ENCODE assay signal across 15 cellular contexts in genomic region chr1:167060141-167061072, GRCh38. TPM values are rescaled to one million over a fixed set of nuclear protein-coding genes. Genes with fewer than 3 reads are reported as not detected.
DNase-seq lines count a peak whose midpoint lies in the region; ATAC-seq, FAIRE-seq and TF ChIP-seq lines count a peak whose summit lies in the region.
"Had no signal": no experiment of that assay in that cellular context is flagged by ENCODE, and none has a peak within 500 bp of the region (broad histone marks: within the 10 kb centered on the region; RNA-seq: fewer than 3 reads in every experiment).

No MANE protein-coding gene starts in this region.

- peaks cover 4% of the 10 kb centered on the region; the same call in 1 of the 2 replicates for H3F3A ChIP-seq in PC-9 (ENCODE audit: insufficient read depth, low read depth)

- H3K4me3 Mint-ChIP-seq in CD4-positive, alpha-beta memory T cell: no peak overlapping the region

- H3K9me3 ChIP-seq in HepG2 (ENCODE audit: low read length): no peaks in the 10 kb centered on the region
- no peaks in the 10 kb centered on the region for H3K9me3 ChIP-seq in right lobe of liver
- no peaks in the 10 kb centered on the region for H3K9me3 ChIP-seq in PC-9 (ENCODE audit: insufficient read depth, low read depth)
- no peaks in the 10 kb centered on the region for H3K9me3 ChIP-seq in CD4-positive, alpha-beta memory T cell (ENCODE audit: control insufficient read depth in 1 of 2, low read length in 2 of 2)
- H3K9me3 ChIP-seq in suprapubic skin: no peaks in the 10 kb centered on the region
- H3K9me3 ChIP-seq: thyroid gland had no signal

- no peak overlapping the region for H3K9ac ChIP-seq in HepG2 (ENCODE audit: insufficient read depth, low read depth, low read length)

- H3K9me3 Mint-ChIP-seq in CD4-positive, alpha-beta memory T cell: no peaks in the 10 kb centered on the region

- POLR2A ChIA-PET in HepG2 (lab: Yijun Ruan, JAX) (no interaction called here), PC-9 (lab: Charles Lee; ENCODE audit: unreplicated experiment) (interaction anchor here (0.7 kb wide), 2 partner anchors 627 to 1182 kb away, joined by 4 to 8 read pairs; no protein-coding TSS in a partner anchor)
- POLR2A ChIA-PET in CD4-positive, alpha-beta memory T cell (lab: Charles Lee; ENCODE audit: partially characterized antibody): interaction anchor here (1.0 to 3.3 kb wide), 4 partner anchors 150 to 184 kb away, joined by 5 to 25 read pairs (median 7); partner anchors contain the start of genes POU2F1 and TADA1

- H3K4me2 ChIP-seq in HepG2 (ENCODE audit: low read depth, low read length): no peak overlapping the region
- no peak overlapping the region for H3K4me2 ChIP-seq in PC-9

- CTCF ChIA-PET in HepG2 (lab: Yijun Ruan, JAX; ENCODE audit: low intra/inter-chr PET ratio, low total read pairs): interaction anchor here (5.6 kb wide), 1 partner anchor 149 kb away, joined by 75 read pairs; no protein-coding TSS in a partner anchor
- CTCF ChIA-PET in PC-9 (lab: Charles Lee): interaction anchor here (0.7 to 1.9 kb wide), 2 partner anchors 150 to 621 kb away, joined by 12 to 18 read pairs; no protein-coding TSS in a partner anchor
- CTCF ChIA-PET in CD4-positive, alpha-beta memory T cell (lab: Charles Lee; ENCODE audit: partially characterized antibody): interaction anchor here (0.7 to 18.6 kb wide), 50 partner anchors 10 to 473 kb away, joined by 3 to 842 read pairs (median 4); partner anchors contain the start of genes GPA33, POGK, POU2F1 and TADA1

- H3K4me1 ChIP-seq in HepG2 (ENCODE audit: insufficient read depth, low read length) (0 out of 2 replicates have a peak, but pooled peaks cover 12% of the 10 kb centered on the region), right lobe of liver (peaks cover 0 to 3% (median 0%) of the 10 kb centered on the region in 4 donors), PC-9 (replicated peaks; ENCODE audit: insufficient read depth) (no peaks in the 10 kb centered on the region; the same call in 1 of the 2 replicates), suprapubic skin (peaks cover 6% of the 10 kb centered on the region)
- H3K4me1 ChIP-seq in CD4-positive, alpha-beta memory T cell (ENCODE audit: insufficient read depth, low read length): peaks cover 7% of the 10 kb centered on the region

- H3K4me1 Mint-ChIP-seq in CD4-positive, alpha-beta memory T cell: peaks cover 3 to 10% (median 6%) of the 10 kb centered on the region in 4 donors

- peaks cover 0 to 9% of the 10 kb centered on the region in 2 experiments; a peak in 2 of 5 replicates for H3K27me3 ChIP-seq in HepG2 (ENCODE audit: control insufficient read depth in 1 of 2, insufficient read depth in 2 of 2, low read length in 2 of 2)
- H3K27me3 ChIP-seq in right lobe of liver: no peaks in the 10 kb centered on the region
- no peaks in the 10 kb centered on the region for H3K27me3 ChIP-seq in PC-9 (ENCODE audit: insufficient read depth, low read depth)
- no peaks in the 10 kb centered on the region for H3K27me3 ChIP-seq in CD4-positive, alpha-beta memory T cell (ENCODE audit: insufficient read depth, low read length)
- peaks cover 13% of the 10 kb centered on the region for H3K27me3 ChIP-seq in suprapubic skin
- H3K27me3 ChIP-seq: thyroid gland had no signal

- H3K4me3 ChIP-seq in HepG2 (replicated peaks in 1 of 3; ENCODE audit: insufficient read depth in 1 of 3, low read depth in 2 of 3, low read length in 3 of 3) (no peak overlapping the region), right lobe of liver (no peak overlapping the region), PC-9 (no peak overlapping the region), fibroblast of mammary gland (ENCODE audit: control insufficient read depth, low read depth, low read length) (no peak overlapping the region), suprapubic skin (no peak overlapping the region)
- H3K4me3 ChIP-seq in CD4-positive, alpha-beta memory T cell (ENCODE audit: low read length in 2 of 2): no peak overlapping the region
- H3K4me3 ChIP-seq: thyroid gland had no signal

- TF ChIP-seq POLR2A in HepG2 (IDR thresholded peaks at IDR 0.05; ENCODE audit: insufficient read depth in 1 of 2, low read depth in 2 of 2, low read length in 2 of 2): no peak
- TF ChIP-seq POLR2A in right lobe of liver (IDR thresholded peaks at IDR 0.05): no peak
- no peak for TF ChIP-seq POLR2A in suprapubic skin (IDR thresholded peaks at IDR 0.05)

- no peaks in the 10 kb centered on the region for H4K20me1 ChIP-seq in HepG2 (ENCODE audit: insufficient read depth, low read length)
- no peaks in the 10 kb centered on the region for H4K20me1 ChIP-seq in PC-9 (ENCODE audit: insufficient read depth)

- 36% methylated on average over 10 of the region's 10 CpGs for whole genome bisulfite sequencing in HepG2 (ENCODE audit: low lambda C conversion rate)
- 65% methylated on average over 7 of the region's 10 CpGs for WGBS in right lobe of liver (ENCODE audit: insufficient coverage, low coverage, low lambda C conversion rate, missing lambda C conversion rate)
- WGBS in suprapubic skin: 72% methylated on average over 10 of the region's 10 CpGs

- TF ChIP-seq CTCF in HepG2 (CRISPR knock-in tag; IDR thresholded peaks at IDR 0.05) (no peak), right lobe of liver (IDR thresholded peaks at IDR 0.05) (no peak), PC-9 (conservative IDR thresholded peaks at IDR 0.05) (peak; percentile 36; the same call in 1 of the 2 replicates), fibroblast of mammary gland (conservative IDR thresholded peaks at IDR 0.05; ENCODE audit: control insufficient read depth, insufficient read depth, low read depth, low read length) (peak; percentile 24), suprapubic skin (IDR thresholded peaks at IDR 0.05) (peak in 1 of 2 donors; percentile 17)

- ATAC-seq in HepG2 (peak; percentile 51), right lobe of liver (no peak), GM18519 (IDR thresholded peaks at IDR 0.05; ENCODE audit: low FRiP score, unreplicated experiment) (no peak)

- DNase-seq in HepG2 (ENCODE audit: low spot score): no peak
- no peak for DNase-seq in right lobe of liver
- no peak for DNase-seq in PC-9
- no peak for DNase-seq in fibroblast of mammary gland (ENCODE audit: low read depth)
- DNase-seq in CD4-positive, alpha-beta memory T cell: no peak
- DNase-seq in suprapubic skin (ENCODE audit: low spot score in 2 of 2): no peak
- DNase-seq in HuH-7 (ENCODE audit: low spot score): no peak
- DNase-seq: activated T-cell treated with anti-CD3 and anti-CD28 coated beads for 4 hours; central memory CD4-positive, alpha-beta T cell; left colon; NCI-H446; posterior cingulate gyrus; thyroid gland had no signal

- no peak overlapping the region for H3K27ac Mint-ChIP-seq in CD4-positive, alpha-beta memory T cell

- BruUV-seq in HepG2 (replicated peaks; lab: Mats Ljungman, UMichigan) (no TSS peak), PC-9 (replicated peaks; lab: Mats Ljungman, UMichigan) (no TSS peak)

- TF ChIP-seq EP300 in HepG2 (IDR thresholded peaks at IDR 0.05; ENCODE audit: low read depth in 2 of 2, low read length in 2 of 2) (no peak), HepG2 (CRISPR knock-in tag; IDR thresholded peaks at IDR 0.05; ENCODE audit: borderline replicate concordance) (no peak), suprapubic skin (IDR thresholded peaks at IDR 0.05) (no peak)

- in situ Hi-C loops in HepG2 (cut with HindIII; ENCODE audit: extremely low pct_ligation_motif_present, low pct_unique_long_range_greater_than_20kb): loop anchor here (10.0 kb wide), 2 partner anchors 144 to 474 kb away; no protein-coding TSS in a partner anchor

- H3K27ac ChIP-seq in HepG2 (ENCODE audit: extremely low read length, insufficient read depth, low read length) (no peak overlapping the region), right lobe of liver (no peak overlapping the region), PC-9 (no peak overlapping the region), suprapubic skin (no peak overlapping the region)
- no peak overlapping the region for H3K27ac ChIP-seq in CD4-positive, alpha-beta memory T cell (ENCODE audit: low read depth, low read length)
- H3K27ac ChIP-seq: C4-2B, thyroid gland had no signal

- no peak for FAIRE-seq in HepG2 (lab: Jason Lieb, UNC)

- H3K79me2 ChIP-seq in HepG2 (ENCODE audit: insufficient read depth, low read length) (no peaks in the 10 kb centered on the region), PC-9 (ENCODE audit: low read depth) (no peaks in the 10 kb centered on the region)

- H3K27me3 Mint-ChIP-seq in CD4-positive, alpha-beta memory T cell: no peaks in the 10 kb centered on the region

- intact Hi-C loops in HepG2 (cut with micrococcal nuclease; ENCODE audit: unreplicated experiment) (no loop called here), right lobe of liver (cut with DNase I) (loop anchor here (5.0 to 10.0 kb wide), 2 partner anchors 153 to 384 kb away; no protein-coding TSS in a partner anchor), PC-9 (cut with micrococcal nuclease; ENCODE audit: unreplicated experiment) (no loop called here)
- intact Hi-C loops in CD4-positive, alpha-beta memory T cell (cut with micrococcal nuclease): loop anchor here (10.0 kb wide), 2 partner anchors 344 to 1136 kb away; no protein-coding TSS in a partner anchor

- no peaks in the 10 kb centered on the region for H3K36me3 ChIP-seq in HepG2 (replicated peaks in 1 of 2; ENCODE audit: control insufficient read depth in 1 of 2, insufficient read depth in 2 of 2, low read length in 2 of 2)
- no peaks in the 10 kb centered on the region for H3K36me3 ChIP-seq in right lobe of liver
- no peaks in the 10 kb centered on the region for H3K36me3 ChIP-seq in PC-9 (ENCODE audit: low read depth)
- no peaks in the 10 kb centered on the region for H3K36me3 ChIP-seq in CD4-positive, alpha-beta memory T cell (ENCODE audit: insufficient read depth, low read length)
- no peaks in the 10 kb centered on the region for H3K36me3 ChIP-seq in suprapubic skin
- H3K36me3 ChIP-seq: thyroid gland had no signal

- H3K36me3 Mint-ChIP-seq in CD4-positive, alpha-beta memory T cell: peaks cover 0 to 3% of the 10 kb centered on the region in 2 donors

- H3K9me2 ChIP-seq in PC-9 (ENCODE audit: insufficient read depth): no peaks in the 10 kb centered on the region

- no peak for TF ChIP-seq RAD21 in HepG2 (CRISPR knock-in tag; IDR thresholded peaks at IDR 0.05)

- H2AFZ ChIP-seq in HepG2 (ENCODE audit: low read length) (no peak overlapping the region), PC-9 (no peak overlapping the region)

RNA-seq across cellular contexts. Expression of gene GPA33, which starts 29.8 kb away (rescaled TPM):
- total RNA-seq in HepG2 (2016; rRNA removed; fragmentation: Illumina TruSeq; extraction: Trizol): not detected in 2 replicates
- not detected in 2 replicates for total RNA-seq in HepG2 (2016; cell fraction: cytosol; rRNA removed; fragmentation: Illumina TruSeq; extraction: Trizol; ENCODE audit: low read depth)
- not detected in 2 replicates for total RNA-seq in HepG2 (2016; cell fraction: insoluble cytoplasmic fraction; rRNA removed; fragmentation: Illumina TruSeq; extraction: Trizol)
- total RNA-seq in HepG2 (2016; cell fraction: membrane; rRNA removed; fragmentation: Illumina TruSeq; extraction: Trizol): not detected in 2 replicates
- total RNA-seq in HepG2 (2016; cell fraction: nucleus; rRNA removed; fragmentation: Illumina TruSeq; extraction: Trizol): not detected in 2 replicates
- polyA plus RNA-seq in HepG2 (2011; rRNA removed): not detected in 2 replicates
- not detected in 2 replicates for polyA plus RNA-seq in HepG2 (2011; cell fraction: cytosol; rRNA removed)
- not detected in 2 replicates for polyA plus RNA-seq in HepG2 (2011; cell fraction: nucleus; rRNA removed)
- not detected in 2 replicates for polyA plus RNA-seq in HepG2 (2012)
- not detected in 2 replicates for polyA plus RNA-seq in HepG2 (2016; cell fraction: cytosol; fragmentation: Illumina TruSeq; extraction: Trizol; ENCODE audit: low read depth)
- not detected in 2 replicates for polyA plus RNA-seq in HepG2 (2016; cell fraction: insoluble cytoplasmic fraction; fragmentation: Illumina TruSeq; extraction: Trizol; ENCODE audit: low read depth)
- polyA plus RNA-seq in HepG2 (2016; cell fraction: membrane; fragmentation: Illumina TruSeq; extraction: Trizol; ENCODE audit: low read depth): not detected in 2 replicates
- not detected in 2 replicates for polyA plus RNA-seq in HepG2 (2016; cell fraction: nucleus; fragmentation: Illumina TruSeq; extraction: Trizol; ENCODE audit: insufficient read depth, low read depth)
- polyA minus RNA-seq in HepG2 (2011; rRNA and poly(A)+ RNA removed; ENCODE audit: low replicate concordance): not detected in 2 replicates
- not detected in 2 replicates for polyA minus RNA-seq in HepG2 (2011; cell fraction: cytosol; rRNA and poly(A)+ RNA removed)
- not detected in 2 replicates for polyA minus RNA-seq in HepG2 (2011; cell fraction: nucleus; rRNA and poly(A)+ RNA removed)
- under 1 TPM in 1 of 6 experiments, not detected in 5; 0.12 TPM for total RNA-seq in right lobe of liver
- not detected in 2 replicates for total RNA-seq in PC-9 (2021)
- total RNA-seq in CD4-positive, alpha-beta memory T cell: 10 to 100 TPM; 21.2 to 21.6 TPM
- polyA plus RNA-seq in CD4-positive, alpha-beta memory T cell: 10 to 100 TPM; 24.2 to 33.5 TPM
- under 1 TPM in 1 of 4 donors, not detected in 3; 0.15 TPM for total RNA-seq in suprapubic skin
- total RNA-seq: thyroid gland had no signal

RNA-seq across cellular contexts. Expression of gene STYXL2, which starts 33.5 kb away (rescaled TPM):
- total RNA-seq in HepG2 (2016; rRNA removed; fragmentation: Illumina TruSeq; extraction: Trizol) (not detected in 2 replicates), right lobe of liver (under 1 TPM in 1 of 6 experiments, not detected in 5; 0.12 TPM), PC-9 (2021) (not detected in 2 replicates), suprapubic skin (under 1 TPM in 1 of 4 donors, not detected in 3; 0.29 TPM)
- not detected in 2 replicates for total RNA-seq in HepG2 (2016; cell fraction: cytosol; rRNA removed; fragmentation: Illumina TruSeq; extraction: Trizol; ENCODE audit: low read depth)
- not detected in 2 replicates for total RNA-seq in HepG2 (2016; cell fraction: insoluble cytoplasmic fraction; rRNA removed; fragmentation: Illumina TruSeq; extraction: Trizol)
- not detected in 2 replicates for total RNA-seq in HepG2 (2016; cell fraction: membrane; rRNA removed; fragmentation: Illumina TruSeq; extraction: Trizol)
- not detected in 2 replicates for total RNA-seq in HepG2 (2016; cell fraction: nucleus; rRNA removed; fragmentation: Illumina TruSeq; extraction: Trizol)
- polyA plus RNA-seq in HepG2 (2011; rRNA removed): not detected in 2 replicates
- not detected in 2 replicates for polyA plus RNA-seq in HepG2 (2011; cell fraction: cytosol; rRNA removed)
- not detected in 2 replicates for polyA plus RNA-seq in HepG2 (2011; cell fraction: nucleus; rRNA removed)
- not detected in 2 replicates for polyA plus RNA-seq in HepG2 (2012)
- not detected in 2 replicates for polyA plus RNA-seq in HepG2 (2016; cell fraction: cytosol; fragmentation: Illumina TruSeq; extraction: Trizol; ENCODE audit: low read depth)
- polyA plus RNA-seq in HepG2 (2016; cell fraction: insoluble cytoplasmic fraction; fragmentation: Illumina TruSeq; extraction: Trizol; ENCODE audit: low read depth): not detected in 2 replicates
- not detected in 2 replicates for polyA plus RNA-seq in HepG2 (2016; cell fraction: membrane; fragmentation: Illumina TruSeq; extraction: Trizol; ENCODE audit: low read depth)
- polyA plus RNA-seq in HepG2 (2016; cell fraction: nucleus; fragmentation: Illumina TruSeq; extraction: Trizol; ENCODE audit: insufficient read depth, low read depth): not detected in 2 replicates
- polyA minus RNA-seq in HepG2 (2011; rRNA and poly(A)+ RNA removed; ENCODE audit: low replicate concordance): not detected in 2 replicates
- not detected in 2 replicates for polyA minus RNA-seq in HepG2 (2011; cell fraction: cytosol; rRNA and poly(A)+ RNA removed)
- polyA minus RNA-seq in HepG2 (2011; cell fraction: nucleus; rRNA and poly(A)+ RNA removed): not detected in 2 replicates
- total RNA-seq in CD4-positive, alpha-beta memory T cell: not detected
- not detected for polyA plus RNA-seq in CD4-positive, alpha-beta memory T cell
- total RNA-seq: thyroid gland had no signal

Comparison
In these comparisons a context has a peak if more than half of its experiments do, and no peak if none do; other contexts are left out.
1. intact Hi-C loops: an anchor here in right lobe of liver (5.0 to 10.0 kb wide) and CD4-positive, alpha-beta memory T cell (10.0 kb wide); none called in HepG2 and PC-9.
2. CTCF ChIP-seq: peak in PC-9 (single experiment) and fibroblast of mammary gland (single experiment); none in HepG2 (single experiment) and right lobe of liver (0 of 4).
3. RNA of gene GPA33, which starts 29.8 kb away (total RNA-seq): 21.2 to 21.6 TPM in CD4-positive, alpha-beta memory T cell; 0.12 TPM in right lobe of liver, not detected in HepG2, not detected in PC-9 and 0.15 TPM in suprapubic skin; every median in the first group is over 10 times any median in the second.